Comparison of ENCODE assay signal across 8 cellular contexts in genomic region chr6:42217523-42218367, GRCh38. TPM values are rescaled to one million over a fixed set of nuclear protein-coding genes. Genes with fewer than 3 reads are reported as not detected.
A peak's percentile ranks its signal among the peaks of the same experiment; 100 is the strongest.
DNase-seq lines count a peak whose midpoint lies in the region; ATAC-seq and TF ChIP-seq lines count a peak whose summit lies in the region.

TSS of gene MRPS10 (minus strand) at chr6:42217861. CDS start at chr6:42217849, 12 bp downstream.

- intact Hi-C loops in esophagus muscularis mucosa (cut with DNase I), result loop anchor here (10.0 kb wide), 1 partner anchor 293 kb away; the partner anchor contains the start of genes BYSL and MED20

- ATAC-seq in GM21737 (IDR thresholded peaks at IDR 0.05; ENCODE audit: unreplicated experiment), result peak; percentile 91

- peak; percentile 81 to 82 for TF ChIP-seq POLR2A in Peyer's patch (IDR thresholded peaks at IDR 0.05)
- TF ChIP-seq POLR2A in esophagus muscularis mucosa (IDR thresholded peaks at IDR 0.05; ENCODE audit: low read depth), result peak; percentile 65

- H3K9me3 ChIP-seq in Peyer's patch, result no peaks in the 10 kb centered on the region
- no peaks in the 10 kb centered on the region for H3K9me3 ChIP-seq in esophagus muscularis mucosa
- no peaks in the 10 kb centered on the region for H3K9me3 ChIP-seq in muscle layer of duodenum (ENCODE audit: control insufficient read depth in 1 of 2, low read length in 2 of 2)

- DNase-seq in DMS53 treated with DMSO at 0.1 percent for 48 hours (lab: John Stamatoyannopoulos, UW; ENCODE audit: unreplicated experiment) (peak; percentile 97), Peyer's patch (peak; percentile 92 to 96 (median 93)), esophagus muscularis mucosa (ENCODE audit: extremely low spot score) (peak; percentile 98)
- DNase-seq in activated T-cell treated with anti-CD3 and anti-CD28 coated beads, Interleukin-2, amount 50 U/mL, for 48 hours, result peak; percentile 91 to 92
- DNase-seq in stimulated activated CD8-positive, alpha-beta memory T cell treated with anti-CD3 and anti-CD28 coated beads, Interleukin-7, amount 100 ng/mL, for 4 hours (ENCODE audit: low read depth in 2 of 2), result peak; percentile 84 to 86

- peak within 1 kb of the TSS; percentile 70; the same call in 1 of the 2 replicates for H3K9ac ChIP-seq in KMS-11

- H3K27me3 ChIP-seq in KMS-11 (ENCODE audit: insufficient read depth, low read depth) (no peaks in the 10 kb centered on the region), Peyer's patch (no peaks in the 10 kb centered on the region), esophagus muscularis mucosa (no peaks in the 10 kb centered on the region), muscle layer of duodenum (ENCODE audit: low read depth, low read length) (no peaks in the 10 kb centered on the region)

- no peak for TF ChIP-seq CTCF in KMS-11 (conservative IDR thresholded peaks at IDR 0.05; ENCODE audit: low read depth, low read length)
- TF ChIP-seq CTCF in Peyer's patch (IDR thresholded peaks at IDR 0.05), result no peak
- peak in 1 of 3 experiments; percentile 37 for TF ChIP-seq CTCF in esophagus muscularis mucosa (IDR thresholded peaks at IDR 0.05)

- H3K36me3 ChIP-seq in KMS-11 (ENCODE audit: insufficient read depth), result no peaks in the 10 kb centered on the region
- H3K36me3 ChIP-seq in Peyer's patch, result peaks cover 0 to 8% (median 0%) of the 10 kb centered on the region in 3 donors
- H3K36me3 ChIP-seq in esophagus muscularis mucosa, result peaks cover 10 to 15% (median 14%) of the 10 kb centered on the region in 4 donors
- peaks cover 7 to 8% of the 10 kb centered on the region in 2 donors for H3K36me3 ChIP-seq in muscle layer of duodenum (ENCODE audit: control insufficient read depth in 1 of 2, insufficient read depth in 2 of 2, low read length in 2 of 2)

- H3K4me2 ChIP-seq in KMS-11, result peak within 1 kb of the TSS; percentile 46

- peak within 1 kb of the TSS; percentile 50 for H3K27ac ChIP-seq in KMS-11
- H3K27ac ChIP-seq in Peyer's patch, result peak within 1 kb of the TSS; percentile 69 to 80 (median 72)
- peak within 1 kb of the TSS; percentile 73 to 87 (median 81) for H3K27ac ChIP-seq in esophagus muscularis mucosa (replicated peaks in 1 of 4)
- H3K27ac ChIP-seq in muscle layer of duodenum (ENCODE audit: low read length), result peak within 1 kb of the TSS; percentile 92

- peaks cover 12% of the 10 kb centered on the region; the same call in 1 of the 2 replicates for H3K79me2 ChIP-seq in KMS-11 (ENCODE audit: insufficient read depth, low read depth)

- H4K20me1 ChIP-seq in KMS-11 (ENCODE audit: insufficient read depth), result no peaks in the 10 kb centered on the region

- peak within 1 kb of the TSS; percentile 54 for H2AFZ ChIP-seq in KMS-11 (ENCODE audit: low read depth)

- H3K4me3 ChIP-seq in KMS-11 (IDR thresholded peaks at IDR 0.05; ENCODE audit: insufficient read depth, low read depth, low read length) (no peak within 1 kb of the TSS), Peyer's patch (peak within 1 kb of the TSS; percentile 53 to 76 (median 70)), esophagus muscularis mucosa (peak within 1 kb of the TSS; percentile 65 to 77 (median 71)), muscle layer of duodenum (ENCODE audit: low read depth in 1 of 2, low read length in 2 of 2) (peak within 1 kb of the TSS; percentile 94 to 96)

- TF ChIP-seq EP300 in esophagus muscularis mucosa (IDR thresholded peaks at IDR 0.05), result no peak

- H3K4me1 ChIP-seq in KMS-11 (ENCODE audit: low read depth, poor library complexity, severe bottlenecking) (peaks cover 24% of the 10 kb centered on the region), Peyer's patch (peaks cover 0 to 18% (median 2%) of the 10 kb centered on the region in 4 donors), esophagus muscularis mucosa (peaks cover 20 to 33% (median 29%) of the 10 kb centered on the region in 4 donors), muscle layer of duodenum (ENCODE audit: control insufficient read depth in 1 of 2, insufficient read depth in 2 of 2, low read length in 2 of 2) (peaks cover 4 to 28% of the 10 kb centered on the region in 2 donors)

- whole genome bisulfite sequencing in esophagus muscularis mucosa, result 10% methylated on average over 29 of the region's 29 CpGs

RNA-seq across cellular contexts. Expression of gene MRPS10, which starts in this region (rescaled TPM):
- 10 to 100 TPM; 14.3 to 24.5 (median 23.0) TPM for total RNA-seq in Peyer's patch
- total RNA-seq in esophagus muscularis mucosa, result 10 to 100 TPM; 27.8 to 38.8 (median 29.3) TPM
